In genomic region chr3:185983495-185984141, GRCh38 we compare ENCODE assay signal across 8 cellular contexts. TPM values are rescaled to one million over a fixed set of nuclear protein-coding genes. Genes with fewer than 3 reads are reported as not detected.
DNase-seq lines count a peak whose midpoint lies in the region; ATAC-seq and TF ChIP-seq lines count a peak whose summit lies in the region.

No MANE protein-coding gene starts in this region.

- H2AFZ ChIP-seq in SU-DHL-6 (ENCODE audit: low read depth, low read length, severe bottlenecking), result no peak overlapping the region

- no peak overlapping the region for H3K9ac ChIP-seq in SU-DHL-6 (ENCODE audit: low read length)

- no peaks in the 10 kb centered on the region for H3K9me3 ChIP-seq in SU-DHL-6 (ENCODE audit: insufficient read depth, low read length)
- H3K9me3 ChIP-seq in heart right ventricle, result no peaks in the 10 kb centered on the region
- no peaks in the 10 kb centered on the region for H3K9me3 ChIP-seq in prostate gland

- DNase-seq in NCI-H1436 (lab: John Stamatoyannopoulos, UW), result peak; percentile 44
- no peak for DNase-seq in NCI-H1436 treated with DMSO at 0.1 percent for 48 hours (lab: John Stamatoyannopoulos, UW)
- DNase-seq in NAMALWA (ENCODE audit: low spot score), result peak; percentile 56
- peak; percentile 11 for DNase-seq in activated naive CD8-positive, alpha-beta T cell treated with anti-CD3 and anti-CD28 coated beads, Interleukin-2, amount 50 U/mL, for 16 hours (ENCODE audit: low read depth, low spot score)
- peak; percentile 35 to 76 for DNase-seq in heart right ventricle
- DNase-seq in prostate gland (ENCODE audit: low spot score), result peak; percentile 66

- H3K4me1 ChIP-seq in heart right ventricle, result peaks cover 0 to 12% (median 6%) of the 10 kb centered on the region in 9 donors
- no peaks in the 10 kb centered on the region for H3K4me1 ChIP-seq in prostate gland (replicated peaks)

- H4K20me1 ChIP-seq in SU-DHL-6 (ENCODE audit: low read depth, low read length), result no peaks in the 10 kb centered on the region

- ATAC-seq in heart right ventricle, result peak; percentile 84 to 95 (median 94)
- no peak for ATAC-seq in HG03108 (IDR thresholded peaks at IDR 0.05; ENCODE audit: unreplicated experiment)

- no peak overlapping the region for H3K4me2 ChIP-seq in SU-DHL-6 (ENCODE audit: low read depth, low read length, poor library complexity, severe bottlenecking)

- H3K4me3 ChIP-seq in SU-DHL-6 (ENCODE audit: insufficient read depth, low read length, poor library complexity, severe bottlenecking), result no peak overlapping the region
- no peak overlapping the region for H3K4me3 ChIP-seq in heart right ventricle
- no peak overlapping the region for H3K4me3 ChIP-seq in prostate gland

- TF ChIP-seq CTCF in SU-DHL-6 (IDR thresholded peaks at IDR 0.05; ENCODE audit: insufficient read depth, low read length, poor library complexity, severe bottlenecking) (peak; percentile 69), heart right ventricle (IDR thresholded peaks at IDR 0.05) (peak; percentile 84 to 95 (median 93)), prostate gland (IDR thresholded peaks at IDR 0.05) (peak; percentile 85 to 93 (median 88))

- H3K79me2 ChIP-seq in SU-DHL-6 (ENCODE audit: insufficient read depth, low read length), result no peaks in the 10 kb centered on the region

- no peak for TF ChIP-seq POLR2A in prostate gland (IDR thresholded peaks at IDR 0.05)

- H3K27me3 ChIP-seq in SU-DHL-6 (ENCODE audit: low read length) (no peaks in the 10 kb centered on the region), heart right ventricle (peaks cover 0 to 15% (median 6%) of the 10 kb centered on the region in 7 donors), prostate gland (replicated peaks; ENCODE audit: insufficient read depth) (no peaks in the 10 kb centered on the region)

- 17% methylated on average over 23 of the region's 23 CpGs for WGBS in heart right ventricle, 2 donors
- WGBS in prostate gland, result 19% methylated on average over 23 of the region's 23 CpGs

- intact Hi-C loops in heart right ventricle (cut with DNase I) (loop anchor here (1.0 to 10.0 kb wide), 11 partner anchors 259 to 634 kb away; partner anchors contain the start of gene CRYGS (in 4 of the 10)), prostate gland (cut with DNase I) (loop anchor here (5.0 kb wide), 3 partner anchors 259 to 634 kb away; partner anchors contain the start of gene CRYGS)

- H3K27ac ChIP-seq in SU-DHL-6 (ENCODE audit: low read depth, low read length) (no peak overlapping the region), heart right ventricle (no peak overlapping the region), prostate gland (no peak overlapping the region)

- H3K36me3 ChIP-seq in SU-DHL-6 (ENCODE audit: low read length) (no peaks in the 10 kb centered on the region), heart right ventricle (no peaks in the 10 kb centered on the region), prostate gland (no peaks in the 10 kb centered on the region)

- H3K9me2 ChIP-seq in SU-DHL-6 (replicated peaks; ENCODE audit: insufficient read depth, low read length), result no peaks in the 10 kb centered on the region

- no peaks in the 10 kb centered on the region for H3F3A ChIP-seq in SU-DHL-6 (ENCODE audit: insufficient read depth)

RNA-seq across cellular contexts. Expression of gene TRA2B, which starts 45.8 kb away (rescaled TPM):
- 10 to 100 TPM; 46.3 to 75.9 (median 52.1) TPM for total RNA-seq in heart right ventricle
- 10 to 100 TPM; 43.6 to 44.5 TPM for polyA plus RNA-seq in heart right ventricle
- 100 to 1,000 TPM; 132 to 137 TPM for total RNA-seq in prostate gland
